1 cellular context compared by ENCODE assay signal in the genomic region with DNA sequence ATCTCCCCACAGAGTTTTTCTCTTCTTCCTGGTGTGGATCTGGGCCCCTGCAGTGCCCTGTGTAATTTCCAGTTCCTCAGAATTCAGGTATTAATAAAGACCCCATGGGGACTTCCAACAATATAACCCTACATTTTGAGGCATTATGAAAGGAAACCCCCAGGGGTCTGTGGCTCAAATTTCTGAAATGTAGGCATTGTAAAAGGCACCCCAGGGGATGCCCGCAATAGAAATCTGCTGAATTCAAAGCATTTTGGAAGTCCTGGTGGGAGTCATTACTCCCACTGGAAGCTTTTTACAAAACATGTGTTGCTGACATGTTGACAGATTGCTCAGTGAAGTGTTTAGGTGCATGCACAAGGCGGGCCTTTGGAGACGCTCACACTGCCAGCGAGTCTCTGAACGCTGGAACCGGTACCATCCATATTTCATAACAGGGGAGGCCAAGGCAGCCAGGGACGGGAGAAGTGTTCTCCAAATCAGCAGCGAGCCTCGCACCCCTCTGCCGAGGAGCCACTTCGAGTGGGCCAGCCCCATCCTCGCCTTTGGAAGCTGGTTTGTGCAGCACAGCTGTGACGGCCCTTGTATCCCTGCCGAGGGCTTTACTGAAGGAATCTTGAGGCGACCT.
TF ChIP-seq lines count a peak whose summit lies in the region.

No MANE protein-coding gene starts in this region.

TF ChIP-seq in HEK293, 187 proteins besides CTCF, POLR2A, EP300 and RAD21 (continued from another document and continues in another):
- TF ChIP-seq, protein P1, sequence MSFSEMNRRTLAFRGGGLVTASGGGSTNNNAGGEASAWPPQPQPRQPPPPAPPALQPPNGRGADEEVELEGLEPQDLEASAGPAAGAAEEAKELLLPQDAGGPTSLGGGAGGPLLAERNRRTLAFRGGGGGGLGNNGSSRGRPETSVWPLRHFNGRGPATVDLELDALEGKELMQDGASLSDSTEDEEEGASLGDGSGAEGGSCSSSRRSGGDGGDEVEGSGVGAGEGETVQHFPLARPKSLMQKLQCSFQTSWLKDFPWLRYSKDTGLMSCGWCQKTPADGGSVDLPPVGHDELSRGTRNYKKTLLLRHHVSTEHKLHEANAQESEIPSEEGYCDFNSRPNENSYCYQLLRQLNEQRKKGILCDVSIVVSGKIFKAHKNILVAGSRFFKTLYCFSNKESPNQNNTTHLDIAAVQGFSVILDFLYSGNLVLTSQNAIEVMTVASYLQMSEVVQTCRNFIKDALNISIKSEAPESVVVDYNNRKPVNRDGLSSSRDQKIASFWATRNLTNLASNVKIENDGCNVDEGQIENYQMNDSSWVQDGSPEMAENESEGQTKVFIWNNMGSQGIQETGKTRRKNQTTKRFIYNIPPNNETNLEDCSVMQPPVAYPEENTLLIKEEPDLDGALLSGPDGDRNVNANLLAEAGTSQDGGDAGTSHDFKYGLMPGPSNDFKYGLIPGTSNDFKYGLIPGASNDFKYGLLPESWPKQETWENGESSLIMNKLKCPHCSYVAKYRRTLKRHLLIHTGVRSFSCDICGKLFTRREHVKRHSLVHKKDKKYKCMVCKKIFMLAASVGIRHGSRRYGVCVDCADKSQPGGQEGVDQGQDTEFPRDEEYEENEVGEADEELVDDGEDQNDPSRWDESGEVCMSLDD (tag by site-specific recombination; IDR thresholded peaks at IDR 0.05), result no peak
- TF ChIP-seq ZNF48 (tag by site-specific recombination; IDR thresholded peaks at IDR 0.05), result no peak
- TF ChIP-seq, protein P2, sequence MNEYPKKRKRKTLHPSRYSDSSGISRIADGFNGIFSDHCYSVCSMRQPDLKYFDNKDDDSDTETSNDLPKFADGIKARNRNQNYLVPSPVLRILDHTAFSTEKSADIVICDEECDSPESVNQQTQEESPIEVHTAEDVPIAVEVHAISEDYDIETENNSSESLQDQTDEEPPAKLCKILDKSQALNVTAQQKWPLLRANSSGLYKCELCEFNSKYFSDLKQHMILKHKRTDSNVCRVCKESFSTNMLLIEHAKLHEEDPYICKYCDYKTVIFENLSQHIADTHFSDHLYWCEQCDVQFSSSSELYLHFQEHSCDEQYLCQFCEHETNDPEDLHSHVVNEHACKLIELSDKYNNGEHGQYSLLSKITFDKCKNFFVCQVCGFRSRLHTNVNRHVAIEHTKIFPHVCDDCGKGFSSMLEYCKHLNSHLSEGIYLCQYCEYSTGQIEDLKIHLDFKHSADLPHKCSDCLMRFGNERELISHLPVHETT (tag by site-specific recombination; IDR thresholded peaks at IDR 0.05), result no peak
- TF ChIP-seq KLF10 (tag by site-specific recombination; IDR thresholded peaks at IDR 0.05), result 0 out of 2 replicates have a peak, but pooled peaks have one; percentile 33
- TF ChIP-seq ZXDB (tag by site-specific recombination; IDR thresholded peaks at IDR 0.05), result no peak
- no peak for TF ChIP-seq ZSCAN30 (tag by site-specific recombination; IDR thresholded peaks at IDR 0.05)
- TF ChIP-seq, protein P3, sequence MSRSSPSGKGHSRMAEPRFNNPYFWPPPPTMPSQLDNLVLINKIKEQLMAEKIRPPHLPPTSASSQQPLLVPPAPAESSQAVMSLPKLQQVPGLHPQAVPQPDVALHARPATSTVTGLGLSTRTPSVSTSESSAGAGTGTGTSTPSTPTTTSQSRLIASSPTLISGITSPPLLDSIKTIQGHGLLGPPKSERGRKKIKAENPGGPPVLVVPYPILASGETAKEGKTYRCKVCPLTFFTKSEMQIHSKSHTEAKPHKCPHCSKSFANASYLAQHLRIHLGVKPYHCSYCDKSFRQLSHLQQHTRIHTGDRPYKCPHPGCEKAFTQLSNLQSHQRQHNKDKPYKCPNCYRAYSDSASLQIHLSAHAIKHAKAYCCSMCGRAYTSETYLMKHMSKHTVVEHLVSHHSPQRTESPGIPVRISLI (tag by site-specific recombination; IDR thresholded peaks at IDR 0.05), result no peak
- TF ChIP-seq ZNF76 (tag by site-specific recombination; IDR thresholded peaks at IDR 0.05; ENCODE audit: borderline replicate concordance, low read depth), result no peak
- no peak for TF ChIP-seq ZNF837 (tag by site-specific recombination; IDR thresholded peaks at IDR 0.05)
- TF ChIP-seq ZNF394 (tag by site-specific recombination; IDR thresholded peaks at IDR 0.05; ENCODE audit: borderline replicate concordance), result no peak
- no peak for TF ChIP-seq KLF9 (tag by site-specific recombination; IDR thresholded peaks at IDR 0.05; ENCODE audit: low read depth)
- TF ChIP-seq ZNF510 (tag by site-specific recombination; IDR thresholded peaks at IDR 0.05; ENCODE audit: insufficient replicate concordance), result no peak
- TF ChIP-seq ZNF530 (tag by site-specific recombination; IDR thresholded peaks at IDR 0.05; ENCODE audit: low read depth), result no peak
- TF ChIP-seq, protein P4, sequence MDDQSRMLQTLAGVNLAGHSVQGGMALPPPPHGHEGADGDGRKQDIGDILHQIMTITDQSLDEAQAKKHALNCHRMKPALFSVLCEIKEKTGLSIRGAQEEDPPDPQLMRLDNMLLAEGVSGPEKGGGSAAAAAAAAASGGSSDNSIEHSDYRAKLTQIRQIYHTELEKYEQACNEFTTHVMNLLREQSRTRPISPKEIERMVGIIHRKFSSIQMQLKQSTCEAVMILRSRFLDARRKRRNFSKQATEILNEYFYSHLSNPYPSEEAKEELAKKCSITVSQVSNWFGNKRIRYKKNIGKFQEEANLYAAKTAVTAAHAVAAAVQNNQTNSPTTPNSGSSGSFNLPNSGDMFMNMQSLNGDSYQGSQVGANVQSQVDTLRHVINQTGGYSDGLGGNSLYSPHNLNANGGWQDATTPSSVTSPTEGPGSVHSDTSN (CRISPR knock-in tag; IDR thresholded peaks at IDR 0.05), result no peak
- peak; percentile 32; the same call in 1 of the 2 replicates for TF ChIP-seq ZNF341 (tag by site-specific recombination; IDR thresholded peaks at IDR 0.05; ENCODE audit: low read depth)
- TF ChIP-seq, protein P5, sequence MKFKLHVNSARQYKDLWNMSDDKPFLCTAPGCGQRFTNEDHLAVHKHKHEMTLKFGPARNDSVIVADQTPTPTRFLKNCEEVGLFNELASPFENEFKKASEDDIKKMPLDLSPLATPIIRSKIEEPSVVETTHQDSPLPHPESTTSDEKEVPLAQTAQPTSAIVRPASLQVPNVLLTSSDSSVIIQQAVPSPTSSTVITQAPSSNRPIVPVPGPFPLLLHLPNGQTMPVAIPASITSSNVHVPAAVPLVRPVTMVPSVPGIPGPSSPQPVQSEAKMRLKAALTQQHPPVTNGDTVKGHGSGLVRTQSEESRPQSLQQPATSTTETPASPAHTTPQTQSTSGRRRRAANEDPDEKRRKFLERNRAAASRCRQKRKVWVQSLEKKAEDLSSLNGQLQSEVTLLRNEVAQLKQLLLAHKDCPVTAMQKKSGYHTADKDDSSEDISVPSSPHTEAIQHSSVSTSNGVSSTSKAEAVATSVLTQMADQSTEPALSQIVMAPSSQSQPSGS (tag by site-specific recombination; IDR thresholded peaks at IDR 0.05; ENCODE audit: low read depth), result no peak
- TF ChIP-seq ZNF423 (tag by site-specific recombination; IDR thresholded peaks at IDR 0.05), result peak; percentile 83
- TF ChIP-seq ZNF174 (tag by site-specific recombination; IDR thresholded peaks at IDR 0.05), result no peak
- TF ChIP-seq ZNF350 (tag by site-specific recombination; IDR thresholded peaks at IDR 0.05), result no peak
- no peak for TF ChIP-seq KLF1 (tag by site-specific recombination; IDR thresholded peaks at IDR 0.05)
- TF ChIP-seq YY2 (tag by site-specific recombination; IDR thresholded peaks at IDR 0.05), result no peak
- TF ChIP-seq ZNF596 (tag by site-specific recombination; IDR thresholded peaks at IDR 0.05), result no peak
- TF ChIP-seq OVOL3 (tag by site-specific recombination; IDR thresholded peaks at IDR 0.05), result no peak
- no peak for TF ChIP-seq GLI4 (tag by site-specific recombination; IDR thresholded peaks at IDR 0.05)
- no peak for TF ChIP-seq ZNF155 (tag by site-specific recombination; IDR thresholded peaks at IDR 0.05)
- TF ChIP-seq, protein P6, sequence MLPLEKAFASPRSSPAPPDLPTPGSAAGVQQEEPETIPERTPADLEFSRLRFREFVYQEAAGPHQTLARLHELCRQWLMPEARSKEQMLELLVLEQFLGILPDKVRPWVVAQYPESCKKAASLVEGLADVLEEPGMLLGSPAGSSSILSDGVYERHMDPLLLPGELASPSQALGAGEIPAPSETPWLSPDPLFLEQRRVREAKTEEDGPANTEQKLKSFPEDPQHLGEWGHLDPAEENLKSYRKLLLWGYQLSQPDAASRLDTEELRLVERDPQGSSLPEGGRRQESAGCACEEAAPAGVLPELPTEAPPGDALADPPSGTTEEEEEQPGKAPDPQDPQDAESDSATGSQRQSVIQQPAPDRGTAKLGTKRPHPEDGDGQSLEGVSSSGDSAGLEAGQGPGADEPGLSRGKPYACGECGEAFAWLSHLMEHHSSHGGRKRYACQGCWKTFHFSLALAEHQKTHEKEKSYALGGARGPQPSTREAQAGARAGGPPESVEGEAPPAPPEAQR (tag by site-specific recombination; IDR thresholded peaks at IDR 0.05), result no peak
- no peak for TF ChIP-seq ZNF248 (tag by site-specific recombination; IDR thresholded peaks at IDR 0.05)
- 0 out of 2 replicates have a peak, but pooled peaks have one; percentile 29 for TF ChIP-seq ZNF24 (tag by site-specific recombination; IDR thresholded peaks at IDR 0.05)
- TF ChIP-seq, protein P7, sequence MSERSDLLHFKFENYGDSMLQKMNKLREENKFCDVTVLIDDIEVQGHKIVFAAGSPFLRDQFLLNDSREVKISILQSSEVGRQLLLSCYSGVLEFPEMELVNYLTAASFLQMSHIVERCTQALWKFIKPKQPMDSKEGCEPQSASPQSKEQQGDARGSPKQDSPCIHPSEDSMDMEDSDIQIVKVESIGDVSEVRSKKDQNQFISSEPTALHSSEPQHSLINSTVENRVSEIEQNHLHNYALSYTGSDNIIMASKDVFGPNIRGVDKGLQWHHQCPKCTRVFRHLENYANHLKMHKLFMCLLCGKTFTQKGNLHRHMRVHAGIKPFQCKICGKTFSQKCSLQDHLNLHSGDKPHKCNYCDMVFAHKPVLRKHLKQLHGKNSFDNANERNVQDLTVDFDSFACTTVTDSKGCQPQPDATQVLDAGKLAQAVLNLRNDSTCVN (tag by site-specific recombination; optimal IDR thresholded peaks at IDR 0.05), result no peak
- no peak for TF ChIP-seq ZNF221 (tag by site-specific recombination; IDR thresholded peaks at IDR 0.05; ENCODE audit: borderline replicate concordance)
- no peak for TF ChIP-seq ZNF549 (tag by site-specific recombination; IDR thresholded peaks at IDR 0.05)
- TF ChIP-seq, protein P8, sequence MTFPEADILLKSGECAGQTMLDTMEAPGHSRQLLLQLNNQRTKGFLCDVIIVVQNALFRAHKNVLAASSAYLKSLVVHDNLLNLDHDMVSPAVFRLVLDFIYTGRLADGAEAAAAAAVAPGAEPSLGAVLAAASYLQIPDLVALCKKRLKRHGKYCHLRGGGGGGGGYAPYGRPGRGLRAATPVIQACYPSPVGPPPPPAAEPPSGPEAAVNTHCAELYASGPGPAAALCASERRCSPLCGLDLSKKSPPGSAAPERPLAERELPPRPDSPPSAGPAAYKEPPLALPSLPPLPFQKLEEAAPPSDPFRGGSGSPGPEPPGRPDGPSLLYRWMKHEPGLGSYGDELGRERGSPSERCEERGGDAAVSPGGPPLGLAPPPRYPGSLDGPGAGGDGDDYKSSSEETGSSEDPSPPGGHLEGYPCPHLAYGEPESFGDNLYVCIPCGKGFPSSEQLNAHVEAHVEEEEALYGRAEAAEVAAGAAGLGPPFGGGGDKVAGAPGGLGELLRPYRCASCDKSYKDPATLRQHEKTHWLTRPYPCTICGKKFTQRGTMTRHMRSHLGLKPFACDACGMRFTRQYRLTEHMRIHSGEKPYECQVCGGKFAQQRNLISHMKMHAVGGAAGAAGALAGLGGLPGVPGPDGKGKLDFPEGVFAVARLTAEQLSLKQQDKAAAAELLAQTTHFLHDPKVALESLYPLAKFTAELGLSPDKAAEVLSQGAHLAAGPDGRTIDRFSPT (tag by site-specific recombination; IDR thresholded peaks at IDR 0.05), result no peak
- no peak for TF ChIP-seq ZNF514 (tag by site-specific recombination; IDR thresholded peaks at IDR 0.05)
- TF ChIP-seq ZBTB7A (tag by site-specific recombination; IDR thresholded peaks at IDR 0.05; ENCODE audit: low read depth), result no peak
- peak; percentile 72 for TF ChIP-seq TCF7L2 (IDR thresholded peaks at IDR 0.05; ENCODE audit: borderline replicate concordance, low read depth, low read length)
- TF ChIP-seq ZBTB8A (tag by site-specific recombination; IDR thresholded peaks at IDR 0.05), result 0 out of 2 replicates have a peak, but pooled peaks have one; percentile 44
- TF ChIP-seq ZNF658 (tag by site-specific recombination; IDR thresholded peaks at IDR 0.05), result no peak
- peak; percentile 56 for TF ChIP-seq SP7 (tag by site-specific recombination; IDR thresholded peaks at IDR 0.05)
- no peak for TF ChIP-seq ZNF266 (tag by site-specific recombination; IDR thresholded peaks at IDR 0.05; ENCODE audit: low read depth)
- no peak for TF ChIP-seq ZNF560 (tag by site-specific recombination; IDR thresholded peaks at IDR 0.05; ENCODE audit: borderline replicate concordance)
- TF ChIP-seq ZNF677 (tag by site-specific recombination; IDR thresholded peaks at IDR 0.05), result no peak
- no peak for TF ChIP-seq ZNF571 (tag by site-specific recombination; IDR thresholded peaks at IDR 0.05)
- peak; percentile 77 for TF ChIP-seq IKZF3 (tag by site-specific recombination; IDR thresholded peaks at IDR 0.05)
- TF ChIP-seq, protein P9, sequence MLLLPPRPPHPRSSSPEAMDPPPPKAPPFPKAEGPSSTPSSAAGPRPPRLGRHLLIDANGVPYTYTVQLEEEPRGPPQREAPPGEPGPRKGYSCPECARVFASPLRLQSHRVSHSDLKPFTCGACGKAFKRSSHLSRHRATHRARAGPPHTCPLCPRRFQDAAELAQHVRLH (tag by site-specific recombination; IDR thresholded peaks at IDR 0.05), result no peak
- no peak for TF ChIP-seq GLI2 (tag by site-specific recombination; IDR thresholded peaks at IDR 0.05; ENCODE audit: borderline replicate concordance, low read depth)
- no peak for TF ChIP-seq ZNF777 (tag by site-specific recombination; IDR thresholded peaks at IDR 0.05; ENCODE audit: borderline replicate concordance)
- no peak for TF ChIP-seq HOXA7 (CRISPR knock-in tag; IDR thresholded peaks at IDR 0.05; ENCODE audit: borderline replicate concordance)
- TF ChIP-seq, protein P10, sequence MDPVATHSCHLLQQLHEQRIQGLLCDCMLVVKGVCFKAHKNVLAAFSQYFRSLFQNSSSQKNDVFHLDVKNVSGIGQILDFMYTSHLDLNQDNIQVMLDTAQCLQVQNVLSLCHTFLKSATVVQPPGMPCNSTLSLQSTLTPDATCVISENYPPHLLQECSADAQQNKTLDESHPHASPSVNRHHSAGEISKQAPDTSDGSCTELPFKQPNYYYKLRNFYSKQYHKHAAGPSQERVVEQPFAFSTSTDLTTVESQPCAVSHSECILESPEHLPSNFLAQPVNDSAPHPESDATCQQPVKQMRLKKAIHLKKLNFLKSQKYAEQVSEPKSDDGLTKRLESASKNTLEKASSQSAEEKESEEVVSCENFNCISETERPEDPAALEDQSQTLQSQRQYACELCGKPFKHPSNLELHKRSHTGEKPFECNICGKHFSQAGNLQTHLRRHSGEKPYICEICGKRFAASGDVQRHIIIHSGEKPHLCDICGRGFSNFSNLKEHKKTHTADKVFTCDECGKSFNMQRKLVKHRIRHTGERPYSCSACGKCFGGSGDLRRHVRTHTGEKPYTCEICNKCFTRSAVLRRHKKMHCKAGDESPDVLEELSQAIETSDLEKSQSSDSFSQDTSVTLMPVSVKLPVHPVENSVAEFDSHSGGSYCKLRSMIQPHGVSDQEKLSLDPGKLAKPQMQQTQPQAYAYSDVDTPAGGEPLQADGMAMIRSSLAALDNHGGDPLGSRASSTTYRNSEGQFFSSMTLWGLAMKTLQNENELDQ (tag by site-specific recombination; IDR thresholded peaks at IDR 0.05; ENCODE audit: low read depth), result no peak
- TF ChIP-seq ZNF747 (tag by site-specific recombination; IDR thresholded peaks at IDR 0.05), result no peak
- no peak for TF ChIP-seq ZBTB20 (tag by site-specific recombination; IDR thresholded peaks at IDR 0.05)
- TF ChIP-seq ZNF214 (tag by site-specific recombination; IDR thresholded peaks at IDR 0.05; ENCODE audit: borderline replicate concordance), result no peak
- TF ChIP-seq ZNF37A (tag by site-specific recombination; IDR thresholded peaks at IDR 0.05), result no peak
